9 cellular contexts compared by ENCODE assay signal in the genomic region with DNA sequence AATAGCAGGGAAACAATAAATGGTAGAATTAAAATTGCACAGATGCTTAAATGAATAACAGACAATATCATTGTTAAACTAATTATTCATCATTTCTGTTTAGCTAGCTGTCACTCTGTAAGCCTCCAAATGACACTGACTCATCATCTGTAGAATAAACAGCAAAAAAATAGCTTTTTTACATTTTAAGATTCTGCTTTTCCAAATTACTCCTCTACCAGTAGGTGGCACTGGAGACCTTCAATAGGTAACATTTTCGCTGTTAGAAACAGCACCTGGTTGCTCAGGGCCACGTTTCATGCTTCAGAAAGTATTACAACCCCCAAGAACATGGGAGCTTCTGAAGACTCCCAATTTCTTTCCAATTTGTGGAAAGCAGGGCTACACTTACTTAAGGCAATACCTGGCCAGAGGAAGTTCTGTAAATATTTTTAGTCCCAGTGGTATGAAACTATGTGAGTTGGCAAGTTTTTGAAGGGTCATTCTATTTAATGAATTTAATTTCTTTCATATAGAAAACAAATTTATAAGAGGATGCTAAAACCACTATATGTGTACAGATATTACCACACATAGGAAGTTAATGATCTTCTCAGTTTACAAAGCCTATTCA. TPM values are rescaled to one million over a fixed set of nuclear protein-coding genes. Genes with fewer than 3 reads are reported as not detected.
A peak's percentile ranks its signal among the peaks of the same experiment; 100 is the strongest.
DNase-seq lines count a peak whose midpoint lies in the region; ATAC-seq, FAIRE-seq and TF ChIP-seq lines count a peak whose summit lies in the region.
"Had no signal": no experiment of that assay in that cellular context is flagged by ENCODE, and none has a peak within 500 bp of the region (broad histone marks: within the 10 kb centered on the region; RNA-seq: fewer than 3 reads in every experiment).

No MANE protein-coding gene starts in this region.

- no peak for TF ChIP-seq POLR2A in endothelial cell of umbilical vein (IDR thresholded peaks at IDR 0.05; ENCODE audit: low read depth, low read length)
- no peak for TF ChIP-seq POLR2A in ovary (IDR thresholded peaks at IDR 0.05)

- H4K20me1 ChIP-seq in endothelial cell of umbilical vein (replicated peaks; ENCODE audit: control insufficient read depth, extremely low read depth, insufficient read depth, low read length): no peaks in the 10 kb centered on the region

- no peaks in the 10 kb centered on the region for H3K9me1 ChIP-seq in endothelial cell of umbilical vein (replicated peaks; ENCODE audit: control insufficient read depth, extremely low read depth, insufficient read depth, low read length)

- peak; percentile 4 for DNase-seq in activated T-cell treated with anti-CD3 and anti-CD28 coated beads for 24 hours (ENCODE audit: low read depth)
- no peak for DNase-seq in activated T-cell treated with anti-CD3 and anti-CD28 coated beads, Interleukin-2, amount 50 U/mL, for 48 hours
- DNase-seq in LNCaP clone FGC (ENCODE audit: low read depth): peak; percentile 27
- DNase-seq in SK-MEL-5 (ENCODE audit: low read depth, low spot score): peak; percentile 66
- peak; percentile 55 for DNase-seq in endothelial cell of umbilical vein (ENCODE audit: low read depth, low spot score)
- DNase-seq in ovary: no peak
- DNase-seq in GOT3 (lab: John Stamatoyannopoulos, UW): no peak

- H3K9ac ChIP-seq in endothelial cell of umbilical vein (replicated peaks; ENCODE audit: extremely low read depth, insufficient read depth, low read length): no peak overlapping the region

- in situ Hi-C loops in SK-MEL-5 (cut with HindIII; ENCODE audit: low pct_unique_long_range_greater_than_20kb, low sequenced_read_pairs): no loop called here

- H3K4me2 ChIP-seq in endothelial cell of umbilical vein (ENCODE audit: insufficient read depth, low read length): no peak overlapping the region

- dilution Hi-C loops in endothelial cell of umbilical vein (cut with MboI; ENCODE audit: extremely low pct_ligation_motif_present, low sequenced_read_pairs): no loop called here

- no TSS peak for BruUV-seq in endothelial cell of umbilical vein (replicated peaks; lab: Mats Ljungman, UMichigan)

- no peak overlapping the region for H2AFZ ChIP-seq in endothelial cell of umbilical vein (ENCODE audit: low read depth, low read length)

- peak; percentile 71 for ATAC-seq in GM21526 (IDR thresholded peaks at IDR 0.05; ENCODE audit: low FRiP score, unreplicated experiment)
- ATAC-seq: effector memory CD8-positive, alpha-beta T cell had no signal

- WGBS in ovary, 3 donors: 4 to 7% (median 5%) methylated on average over 2 of the region's 2 CpGs

- H3K4me3 ChIP-seq in LNCaP clone FGC (ENCODE audit: low read depth, low read length) (no peak overlapping the region), endothelial cell of umbilical vein (replicated peaks in 1 of 3; ENCODE audit: insufficient read depth in 1 of 3, low read depth in 1 of 3, low read length in 3 of 3) (no peak overlapping the region), ovary (no peak overlapping the region)

- CTCF ChIA-PET in endothelial cell of umbilical vein (lab: Charles Lee): interaction anchor here (0.6 to 5.4 kb wide), 67 partner anchors 9 to 1175 kb away, joined by 3 to 50 read pairs (median 4); no protein-coding TSS in a partner anchor

- no peaks in the 10 kb centered on the region for H3K36me3 ChIP-seq in endothelial cell of umbilical vein (ENCODE audit: control insufficient read depth in 2 of 2, extremely low read depth in 1 of 2, insufficient read depth in 2 of 2, low read length in 2 of 2)
- no peaks in the 10 kb centered on the region for H3K36me3 ChIP-seq in ovary

- H3K9me3 ChIP-seq in endothelial cell of umbilical vein (replicated peaks; ENCODE audit: control insufficient read depth, insufficient read depth, low read length) (no peaks in the 10 kb centered on the region), ovary (no peaks in the 10 kb centered on the region)

- H3K4me1 ChIP-seq in endothelial cell of umbilical vein (ENCODE audit: control insufficient read depth, extremely low read depth, insufficient read depth, low read length): no peaks in the 10 kb centered on the region
- no peaks in the 10 kb centered on the region for H3K4me1 ChIP-seq in ovary (ENCODE audit: insufficient read depth)

- TF ChIP-seq CTCF in LNCaP clone FGC (IDR thresholded peaks at IDR 0.05; ENCODE audit: control insufficient read depth, extremely low read depth, insufficient read depth): peak; percentile 67
- TF ChIP-seq CTCF in endothelial cell of umbilical vein (IDR thresholded peaks at IDR 0.05; ENCODE audit: extremely low read depth in 1 of 2, insufficient read depth in 1 of 2, low read depth in 1 of 2, low read length in 2 of 2): peak; percentile 51 to 56
- peak; percentile 22 to 38 (median 22) for TF ChIP-seq CTCF in ovary (IDR thresholded peaks at IDR 0.05)

- H3K79me2 ChIP-seq in endothelial cell of umbilical vein (ENCODE audit: control insufficient read depth, insufficient read depth, low read length): no peaks in the 10 kb centered on the region

- H3K27me3 ChIP-seq in endothelial cell of umbilical vein (ENCODE audit: control insufficient read depth in 2 of 2, insufficient read depth in 2 of 2, low read length in 2 of 2) (peaks cover 4 to 5% of the 10 kb centered on the region in 2 experiments), ovary (no peaks in the 10 kb centered on the region)

- H3K27ac ChIP-seq in endothelial cell of umbilical vein (ENCODE audit: insufficient read depth, low read depth, low read length) (no peak overlapping the region), ovary (no peak overlapping the region)

- FAIRE-seq in endothelial cell of umbilical vein (lab: Jason Lieb, UNC): peak; percentile 85

- intact Hi-C loops in endothelial cell of umbilical vein (cut with micrococcal nuclease): loop anchor here (1.0 to 10.0 kb wide), 7 partner anchors 152 to 990 kb away; no protein-coding TSS in a partner anchor
- intact Hi-C loops in ovary (cut with DNase I): no loop called here

- no peak for TF ChIP-seq EP300 in ovary (IDR thresholded peaks at IDR 0.05)

- POLR2A ChIA-PET in endothelial cell of umbilical vein (lab: Charles Lee): no interaction called here

TF ChIP-seq in endothelial cell of umbilical vein, 7 proteins besides CTCF, POLR2A, EP300 and RAD21:
- peak; percentile 21 for TF ChIP-seq FOS (IDR thresholded peaks at IDR 0.05; ENCODE audit: borderline replicate concordance, insufficient read depth, low read length)
- no peak for TF ChIP-seq JUN (IDR thresholded peaks at IDR 0.05; ENCODE audit: borderline replicate concordance, insufficient read depth, insufficient read length, low read depth)
- no peak for TF ChIP-seq POLR2AphosphoS5 (IDR thresholded peaks at IDR 0.05; ENCODE audit: insufficient read depth, low read depth, low read length)
TF ChIP-seq in endothelial cell of umbilical vein: peak in this region for 1.

RNA-seq across cellular contexts. Expression of a gene that starts 45.4 kb away (rescaled TPM):
- total RNA-seq in SK-MEL-5 (2014; rRNA removed; shearing (Covaris generic)): under 0.01 TPM in 2 replicates
- polyA plus RNA-seq in SK-MEL-5 (2015; cell fraction: cytosol; rRNA removed): 0.08 TPM in 1 of 2 replicates, not detected in the other
- under 0.01 TPM in 1 of 2 replicates, not detected in the other for polyA plus RNA-seq in SK-MEL-5 (2015; cell fraction: nucleus; rRNA removed)
- total RNA-seq in endothelial cell of umbilical vein (0.44 and 0.49 TPM in 2 replicates), ovary (10 to 100 TPM in 1 of 7 donors, 1 to 10 TPM in 5, under 1 TPM in 1; 0.56 to 12.9 (median 1.8) TPM)
- polyA plus RNA-seq in endothelial cell of umbilical vein (0.10 and 0.11 TPM in 2 replicates), ovary (under 1 TPM; 0.17 to 0.18 TPM)
- 0.03 and 0.06 TPM in 2 replicates for polyA plus RNA-seq in endothelial cell of umbilical vein (2011; cell fraction: cytosol; rRNA removed)
- polyA plus RNA-seq in endothelial cell of umbilical vein (2011; cell fraction: nucleus; rRNA removed): 0.36 and 0.38 TPM in 2 replicates
- 0.52 and 1.4 TPM in 2 replicates for polyA plus RNA-seq in endothelial cell of umbilical vein (2012)
- polyA minus RNA-seq in endothelial cell of umbilical vein: 0.40 and 2.0 TPM in 2 replicates
- not detected for polyA minus RNA-seq in endothelial cell of umbilical vein (2011; cell fraction: cytosol; rRNA and poly(A)+ RNA removed)
- polyA minus RNA-seq in endothelial cell of umbilical vein (2011; cell fraction: nucleus; rRNA and poly(A)+ RNA removed): 0.48 and 1.6 TPM in 2 replicates

Comparison
In these comparisons a context has a peak if more than half of its experiments do, and no peak if none do; other contexts are left out.
1. DNase-seq: peak in activated T-cell treated with anti-CD3 and anti-CD28 coated beads for 24 hours (single experiment), LNCaP clone FGC (single experiment), SK-MEL-5 (single experiment) and endothelial cell of umbilical vein (single experiment); none in activated T-cell treated with anti-CD3 and anti-CD28 coated beads, Interleukin-2, amount 50 U/mL, for 48 hours (0 of 2), ovary (0 of 5) and GOT3 (single experiment).
2. Peak in every context shown above with its lines, with median percentiles within 50 percentile points of each other: CTCF ChIP-seq.